In the genomic region with DNA sequence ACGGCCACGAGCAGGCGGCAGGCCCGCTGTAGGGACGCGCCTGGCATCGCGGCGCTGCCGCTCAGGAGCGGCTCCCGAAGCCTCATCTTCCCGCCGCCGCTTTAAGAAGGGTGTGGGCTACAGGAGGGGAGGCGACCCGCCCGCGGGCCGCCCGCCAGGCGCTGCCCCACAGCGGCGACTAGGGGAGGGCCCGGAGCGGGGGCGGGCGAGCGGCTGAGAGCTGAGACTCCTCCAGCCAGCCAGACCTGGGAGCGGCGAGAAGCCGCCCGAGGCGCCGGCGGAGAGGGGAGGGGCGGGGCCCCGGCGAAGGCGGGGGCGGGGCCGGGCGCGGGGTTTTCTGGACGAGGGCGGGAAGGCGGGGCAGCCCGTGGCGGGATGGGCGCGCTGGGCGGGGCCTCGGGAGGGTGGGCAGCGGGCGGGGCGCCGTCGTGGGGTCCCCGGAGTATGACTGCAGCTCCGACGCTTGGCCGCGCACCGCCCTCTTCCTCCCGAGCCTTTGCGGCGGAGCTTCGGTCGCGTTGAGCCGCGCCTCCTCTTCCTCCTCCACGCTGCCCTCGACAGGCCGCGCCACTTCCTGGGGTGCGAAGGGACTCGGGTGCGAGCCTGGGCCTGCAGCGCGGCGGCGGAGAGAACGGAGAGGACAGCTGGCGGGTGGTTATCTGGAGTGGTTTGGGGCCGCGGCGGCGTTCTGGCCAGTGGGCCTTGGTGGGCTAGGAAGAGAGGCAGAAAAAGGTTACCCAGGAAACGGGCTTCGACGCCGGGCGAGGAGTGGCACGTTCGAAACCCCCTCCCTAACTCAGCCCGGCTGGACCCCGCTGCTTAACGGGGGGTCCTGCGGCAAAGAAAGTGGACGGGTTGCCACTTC, we compare ENCODE assay signal across 8 cellular contexts. TPM values are rescaled to one million over a fixed set of nuclear protein-coding genes. Genes with fewer than 3 reads are reported as not detected.
DNase-seq lines count a peak whose midpoint lies in the region; ATAC-seq and TF ChIP-seq lines count a peak whose summit lies in the region.

Gene B4GALT1, minus strand, starts transcription at position 253 of the 865 bp plus-strand sequence. Its CDS starts 167 bp downstream, at position 86.

- H3K4me1 Mint-ChIP-seq in endothelial cell (ENCODE audit: unreplicated experiment): peaks cover 61% of the 10 kb centered on the region

- no peaks in the 10 kb centered on the region for H3K9me3 ChIP-seq in HUES6 (ENCODE audit: control insufficient read depth, insufficient read depth, low read depth, low read length)
- H3K9me3 ChIP-seq in OCI-LY3 (ENCODE audit: insufficient read depth, low read length): no peaks in the 10 kb centered on the region

- DNase-seq in D341Med (ENCODE audit: low spot score) (peak; percentile 96), endothelial cell (ENCODE audit: low spot score) (peak; percentile 98), midbrain (lab: John Stamatoyannopoulos, UW) (peak; percentile 74)
- peak; percentile 99 for DNase-seq in activated CD8-positive, alpha-beta memory T cell treated with anti-CD3 and anti-CD28 coated beads, Interleukin-2, amount 50 U/mL, for 48 hours
- DNase-seq in stimulated activated CD8-positive, alpha-beta memory T cell treated with anti-CD3 and anti-CD28 coated beads, Interleukin-15, amount 100 ng/mL, for 48 hours (ENCODE audit: low read depth in 2 of 2): peak; percentile 97

- H3K9me3 Mint-ChIP-seq in endothelial cell (ENCODE audit: unreplicated experiment): no peaks in the 10 kb centered on the region

- H3K4me2 ChIP-seq in OCI-LY3 (ENCODE audit: low read length): peak within 1 kb of the TSS; percentile 99

- H3K27ac ChIP-seq in HUES6 (ENCODE audit: low read depth, low read length): peak within 1 kb of the TSS; percentile 69; the same call in 1 of the 2 replicates
- peak within 1 kb of the TSS; percentile 84 for H3K27ac ChIP-seq in OCI-LY3 (ENCODE audit: low read length)

- peaks cover 9% of the 10 kb centered on the region for H3K36me3 Mint-ChIP-seq in endothelial cell (ENCODE audit: low read depth, unreplicated experiment)

- H3K79me2 ChIP-seq in OCI-LY3 (ENCODE audit: low read length): peaks cover 63% of the 10 kb centered on the region

- H3K9ac ChIP-seq in HUES6 (ENCODE audit: low read length) (peak within 1 kb of the TSS; percentile 89), OCI-LY3 (ENCODE audit: low read length) (peak within 1 kb of the TSS; percentile 99)

- H3K4me3 ChIP-seq in HUES6 (ENCODE audit: low read depth, low read length): peak within 1 kb of the TSS; percentile 89
- H3K4me3 ChIP-seq in OCI-LY3 (ENCODE audit: low read length): peak within 1 kb of the TSS; percentile 95

- H3K27me3 ChIP-seq in HUES6 (ENCODE audit: control insufficient read depth, insufficient read depth, low read length) (peaks cover 10% of the 10 kb centered on the region), OCI-LY3 (ENCODE audit: low read depth, low read length) (no peaks in the 10 kb centered on the region)

- H3K4me1 ChIP-seq in HUES6 (ENCODE audit: control insufficient read depth, insufficient read depth, low read length): peaks cover 28% of the 10 kb centered on the region
- peaks cover 44% of the 10 kb centered on the region for H3K4me1 ChIP-seq in OCI-LY3 (ENCODE audit: low read length)

- no peaks in the 10 kb centered on the region for H3K36me3 ChIP-seq in HUES6 (ENCODE audit: control insufficient read depth, insufficient read depth, low read length)
- H3K36me3 ChIP-seq in OCI-LY3 (replicated peaks; ENCODE audit: low read depth, low read length): peaks cover 2% of the 10 kb centered on the region

- no peak; the same call in 1 of the 2 replicates for TF ChIP-seq CTCF in OCI-LY3 (IDR thresholded peaks at IDR 0.05; ENCODE audit: low read depth, low read length)
- no peak for TF ChIP-seq CTCF in endothelial cell (IDR thresholded peaks at IDR 0.05; ENCODE audit: unreplicated experiment)

- peak within 1 kb of the TSS; percentile 71 for H2AFZ ChIP-seq in OCI-LY3 (ENCODE audit: low read depth, low read length)

- H3K27ac Mint-ChIP-seq in endothelial cell (ENCODE audit: unreplicated experiment): peak within 1 kb of the TSS; percentile 74

- peaks cover 20% of the 10 kb centered on the region for H3K27me3 Mint-ChIP-seq in endothelial cell (ENCODE audit: unreplicated experiment)

- peaks cover 25% of the 10 kb centered on the region for H4K20me1 ChIP-seq in OCI-LY3 (ENCODE audit: insufficient read depth, low read length)

- ATAC-seq in GM21423 (IDR thresholded peaks at IDR 0.05; ENCODE audit: unreplicated experiment): peak; percentile 54

- peak within 1 kb of the TSS; percentile 96 for H3K4me3 Mint-ChIP-seq in endothelial cell (ENCODE audit: unreplicated experiment)

RNA-seq across cellular contexts. Expression of gene B4GALT1, which starts in this region (rescaled TPM):
- total RNA-seq in endothelial cell (ENCODE audit: unreplicated experiment): 86.7 TPM

Comparison
In these comparisons a context has a peak if more than half of its experiments do, and no peak if none do; other contexts are left out.
1. Peak in every context shown above with its lines: DNase-seq, ATAC-seq, H3K4me3 ChIP-seq and H3K27ac ChIP-seq.